ENCODE assay signal across 14 cellular contexts in genomic region chr19:11260996-11261395, GRCh38. TPM values are rescaled to one million over a fixed set of nuclear protein-coding genes. Genes with fewer than 3 reads are reported as not detected.
DNase-seq lines count a peak whose midpoint lies in the region; ATAC-seq, FAIRE-seq and TF ChIP-seq lines count a peak whose summit lies in the region.
"Had no signal": no experiment of that assay in that cellular context is flagged by ENCODE, and none has a peak within 500 bp of the region (broad histone marks: within the 10 kb centered on the region; RNA-seq: fewer than 3 reads in every experiment).

No MANE protein-coding gene starts in this region.

- no peak overlapping the region; the same call in 1 of the 2 replicates for H3K4me2 ChIP-seq in K562 (ENCODE audit: insufficient read depth, low read length)

- ATAC-seq in Right ventricle myocardium inferior (no peak), K562 (no peak), GM21447 (IDR thresholded peaks at IDR 0.05; ENCODE audit: unreplicated experiment) (no peak)
- no peak for ATAC-seq in naive thymus-derived CD4-positive, alpha-beta T cell

- 57% methylated on average over 5 of the region's 5 CpGs for WGBS in K562 (ENCODE audit: insufficient coverage, low coverage, missing lambda C conversion rate)

- no TSS peak for BruUV-seq in K562 (replicated peaks; lab: Mats Ljungman, UMichigan)

- peaks cover 21 to 59% (median 35%) of the 10 kb centered on the region in 5 donors for H3K27me3 Mint-ChIP-seq in naive thymus-derived CD4-positive, alpha-beta T cell

- peak overlapping the region; percentile 96 for H3K27ac ChIP-seq in left ventricle myocardium inferior (replicated peaks)
- no peak overlapping the region for H3K27ac ChIP-seq in K562 (ENCODE audit: extremely low read depth, low read depth, low read length)
- H3K27ac ChIP-seq in naive thymus-derived CD4-positive, alpha-beta T cell (ENCODE audit: low read depth, low read length): no peak overlapping the region
- H3K27ac ChIP-seq in vagina: peak overlapping the region; percentile 82

- H3K4me1 Mint-ChIP-seq in naive thymus-derived CD4-positive, alpha-beta T cell: peaks cover 0 to 7% (median 3%) of the 10 kb centered on the region in 7 donors

- FAIRE-seq in K562 (lab: Jason Lieb, UNC): no peak

- peaks cover 55% of the 10 kb centered on the region for H3K4me1 ChIP-seq in left ventricle myocardium inferior
- peaks cover 5 to 23% of the 10 kb centered on the region in 2 experiments; a peak in 3 of 5 replicates for H3K4me1 ChIP-seq in K562 (replicated peaks in 1 of 2; ENCODE audit: control insufficient read depth in 2 of 2, insufficient read depth in 2 of 2, low read length in 2 of 2)
- no peaks in the 10 kb centered on the region for H3K4me1 ChIP-seq in naive thymus-derived CD4-positive, alpha-beta T cell (ENCODE audit: control insufficient read depth in 2 of 2, insufficient read depth in 2 of 2, low read length in 2 of 2)
- peaks cover 30% of the 10 kb centered on the region for H3K4me1 ChIP-seq in vagina

- H3K9me3 ChIP-seq in left ventricle myocardium inferior (replicated peaks): no peaks in the 10 kb centered on the region
- no peaks in the 10 kb centered on the region for H3K9me3 ChIP-seq in K562 (replicated peaks; ENCODE audit: control insufficient read depth, insufficient read depth, low read depth, low read length)
- H3K9me3 ChIP-seq in naive thymus-derived CD4-positive, alpha-beta T cell (ENCODE audit: control insufficient read depth in 2 of 3, low read length in 3 of 3): no peaks in the 10 kb centered on the region
- no peaks in the 10 kb centered on the region for H3K9me3 ChIP-seq in vagina

- H3K27me3 ChIP-seq in left ventricle myocardium inferior (ENCODE audit: low read depth) (no peaks in the 10 kb centered on the region), K562 (ENCODE audit: control insufficient read depth in 2 of 2, insufficient read depth in 2 of 2, low read length in 2 of 2) (no peaks in the 10 kb centered on the region), vagina (no peaks in the 10 kb centered on the region)
- peaks cover 0 to 14% of the 10 kb centered on the region in 2 donors for H3K27me3 ChIP-seq in naive thymus-derived CD4-positive, alpha-beta T cell (ENCODE audit: control insufficient read depth in 2 of 2, insufficient read depth in 2 of 2, low read length in 2 of 2)

- peak overlapping the region; percentile 90 for H3K4me3 ChIP-seq in left ventricle myocardium inferior
- H3K4me3 ChIP-seq in K562: no peak overlapping the region
- no peak overlapping the region for H3K4me3 ChIP-seq in naive thymus-derived CD4-positive, alpha-beta T cell (ENCODE audit: low read length)
- peak overlapping the region; percentile 84 to 98 for H3K4me3 ChIP-seq in vagina

- CTCF ChIA-PET in K562 (lab: Yijun Ruan, JAX; ENCODE audit: low intra/inter-chr PET ratio): no interaction called here
- CTCF ChIA-PET in naive thymus-derived CD4-positive, alpha-beta T cell (lab: Charles Lee): interaction anchor here (0.6 kb wide), 1 partner anchor 319 kb away, joined by 4 read pairs; no protein-coding TSS in a partner anchor

- intact Hi-C loops in left ventricle myocardium inferior (cut with micrococcal nuclease) (no loop called here), Right ventricle myocardium inferior (cut with DNase I) (no loop called here), K562 (cut with micrococcal nuclease) (no loop called here), vagina (cut with DNase I) (no loop called here), posterior vena cava (cut with DNase I) (no loop called here)
- intact Hi-C loops in naive thymus-derived CD4-positive, alpha-beta T cell (cut with micrococcal nuclease): no loop called here

- no peaks in the 10 kb centered on the region for H3K9me1 ChIP-seq in K562 (ENCODE audit: control insufficient read depth, insufficient read depth, low read length)

- no peak for TF ChIP-seq EP300 in K562 (IDR thresholded peaks at IDR 0.05; ENCODE audit: low read length)

- POLR2A ChIA-PET in K562 (lab: Yijun Ruan, JAX): interaction anchor here (0.7 to 1.4 kb wide), 3 partner anchors 8 to 22 kb away, joined by 3 to 4 read pairs (median 4); no protein-coding TSS in a partner anchor
- POLR2A ChIA-PET in naive thymus-derived CD4-positive, alpha-beta T cell (lab: Charles Lee): no interaction called here

- H3K36me3 ChIP-seq in left ventricle myocardium inferior: no peaks in the 10 kb centered on the region
- no peaks in the 10 kb centered on the region for H3K36me3 ChIP-seq in K562 (ENCODE audit: control insufficient read depth, insufficient read depth, low read length)
- no peaks in the 10 kb centered on the region for H3K36me3 ChIP-seq in naive thymus-derived CD4-positive, alpha-beta T cell (ENCODE audit: control insufficient read depth in 2 of 3, insufficient read depth in 3 of 3, low read length in 3 of 3)
- H3K36me3 ChIP-seq in vagina: no peaks in the 10 kb centered on the region

- no peak for TF ChIP-seq CTCF in left ventricle myocardium inferior (IDR thresholded peaks at IDR 0.05; ENCODE audit: borderline replicate concordance)
- no peak for TF ChIP-seq CTCF in K562 (IDR thresholded peaks at IDR 0.05 in 2 of 3, conservative IDR thresholded peaks at IDR 0.05 in 1 of 3; ENCODE audit: insufficient read depth in 2 of 3, low read depth in 1 of 3, low read length in 3 of 3)
- TF ChIP-seq CTCF in vagina (IDR thresholded peaks at IDR 0.05): no peak

- peak overlapping the region; percentile 51 to 85 (median 60) for H3K4me3 Mint-ChIP-seq in naive thymus-derived CD4-positive, alpha-beta T cell

- TF ChIP-seq RAD21 in K562 (CRISPR knock-in tag; conservative IDR thresholded peaks at IDR 0.05 in 1 of 2, IDR thresholded peaks at IDR 0.05 in 1 of 2): no peak

- peak overlapping the region in 1 of 9 donors; percentile 63 for H3K27ac Mint-ChIP-seq in naive thymus-derived CD4-positive, alpha-beta T cell

- H3K9me3 Mint-ChIP-seq in naive thymus-derived CD4-positive, alpha-beta T cell: peaks cover 0 to 4% (median 0%) of the 10 kb centered on the region in 11 donors

- H3K36me3 Mint-ChIP-seq in naive thymus-derived CD4-positive, alpha-beta T cell: no peaks in the 10 kb centered on the region

- H4K20me1 ChIP-seq in K562 (replicated peaks; ENCODE audit: control insufficient read depth, insufficient read depth, low read length): 0 out of 2 replicates have a peak, but pooled peaks cover 7% of the 10 kb centered on the region

- DNase-seq in left ventricle myocardium inferior: no peak
- DNase-seq in Right ventricle myocardium inferior (ENCODE audit: missing footprints): no peak
- no peak for DNase-seq in K562 (ENCODE audit: extremely low read depth in 1 of 4, low spot score in 3 of 4)
- no peak for DNase-seq in naive thymus-derived CD4-positive, alpha-beta T cell
- no peak for DNase-seq in vagina (ENCODE audit: extremely low spot score in 2 of 2)
- DNase-seq in posterior vena cava (ENCODE audit: low spot score): no peak
- DNase-seq in stimulated activated CD4-positive, alpha-beta T cell treated with anti-CD3 and anti-CD28 coated beads, Interleukin-4, amount 100 ng/mL, for 4 hours: no peak
- DNase-seq: effector CD4-positive, alpha-beta T cell; islet precursor cell; NCI-H526 had no signal

- no peak overlapping the region for H2AFZ ChIP-seq in K562 (ENCODE audit: low read depth, low read length)

- in situ Hi-C loops in K562 (cut with MboI): no loop called here

- TF ChIP-seq POLR2A in K562 (conservative IDR thresholded peaks at IDR 0.05) (no peak), vagina (IDR thresholded peaks at IDR 0.05) (no peak)

- H3K79me2 ChIP-seq in K562 (ENCODE audit: control insufficient read depth, insufficient read depth, low read length): no peaks in the 10 kb centered on the region

- H3K9ac ChIP-seq in K562 (ENCODE audit: insufficient read depth in 1 of 2, low read depth in 2 of 2, low read length in 2 of 2): no peak overlapping the region; a peak in 1 of 4 replicates

RNA-seq across cellular contexts. Expression of gene DOCK6, which starts 1.3 kb away (rescaled TPM):
- total RNA-seq in left ventricle myocardium inferior: 43.2 TPM
- total RNA-seq in Right ventricle myocardium inferior: 35.1 TPM
- 79.9 and 184 TPM in 2 replicates for total RNA-seq in K562 (2011; cell fraction: chromatin; rRNA removed; ENCODE audit: low replicate concordance)
- total RNA-seq in K562 (2011; cell fraction: nucleolus; rRNA removed): 88.2 and 89.2 TPM in 2 replicates
- total RNA-seq in K562 (2011; cell fraction: nucleoplasm; rRNA removed): 65.6 and 76.9 TPM in 2 replicates
- total RNA-seq in K562 (2014; rRNA removed): 3.8 and 5.7 TPM in 2 replicates
- total RNA-seq in K562 (2014; rRNA removed; fragmentation: Illumina TruSeq; extraction: Trizol): 2.0 and 2.4 TPM in 2 replicates
- 1.9 and 2.3 TPM in 2 replicates for total RNA-seq in K562 (2015; rRNA removed; fragmentation: Illumina TruSeq; extraction: Trizol)
- 19.3 and 20.2 TPM in 2 replicates for total RNA-seq in K562 (2021)
- polyA plus RNA-seq in K562 (2011; rRNA removed): 7.0 and 14.5 TPM in 2 replicates
- 8.0 and 14.5 TPM in 2 replicates for polyA plus RNA-seq in K562 (2011; cell fraction: cytosol; rRNA removed)
- polyA plus RNA-seq in K562 (2011; cell fraction: nucleus; rRNA removed): 78.6 and 79.9 TPM in 2 replicates
- 7.9 and 22.7 TPM in 2 replicates for polyA plus RNA-seq in K562 (2012)
- polyA plus RNA-seq in K562 (2014; fragmentation: Illumina TruSeq; extraction: Trizol): 4.4 and 7.3 TPM in 2 replicates
- under 1 TPM; 0.35 to 0.46 TPM for polyA plus RNA-seq in K562 (2014; fragmentation: Nextera tagmentation; extraction: Ambion mirVana)
- polyA plus RNA-seq in K562 (2014; rRNA removed): 10.0 and 11.8 TPM in 2 replicates
- 5.3 and 5.8 TPM in 2 replicates for polyA minus RNA-seq in K562 (2011; rRNA and poly(A)+ RNA removed)
- 8.8 and 17.8 TPM in 2 replicates for polyA minus RNA-seq in K562 (2011; cell fraction: cytosol; rRNA and poly(A)+ RNA removed)
- polyA minus RNA-seq in K562 (2011; cell fraction: nucleus; rRNA and poly(A)+ RNA removed): 15.8 and 20.2 TPM in 2 replicates
- total RNA-seq in naive thymus-derived CD4-positive, alpha-beta T cell: 1 to 10 TPM in 2 of 5 experiments, under 1 TPM in 1, not detected in 2; 0.73 to 5.2 (median 1.5) TPM
- not detected for polyA plus RNA-seq in naive thymus-derived CD4-positive, alpha-beta T cell
- total RNA-seq in vagina: 65.8 TPM
- 10 to 100 TPM; 50.0 to 73.2 TPM for total RNA-seq in posterior vena cava

RNA-seq across cellular contexts. Expression of gene ANGPTL8, which starts 21.6 kb away (rescaled TPM):
- total RNA-seq in left ventricle myocardium inferior: not detected
- total RNA-seq in Right ventricle myocardium inferior: 0.87 TPM
- not detected in 2 replicates for total RNA-seq in K562 (2011; cell fraction: chromatin; rRNA removed; ENCODE audit: low replicate concordance)
- total RNA-seq in K562 (2011; cell fraction: nucleolus; rRNA removed): not detected in 2 replicates
- not detected in 2 replicates for total RNA-seq in K562 (2011; cell fraction: nucleoplasm; rRNA removed)
- not detected in 2 replicates for total RNA-seq in K562 (2014; rRNA removed)
- total RNA-seq in K562 (2014; rRNA removed; fragmentation: Illumina TruSeq; extraction: Trizol): not detected in 2 replicates
- not detected in 2 replicates for total RNA-seq in K562 (2015; rRNA removed; fragmentation: Illumina TruSeq; extraction: Trizol)
- total RNA-seq in K562 (2021): not detected in 2 replicates
- not detected in 2 replicates for polyA plus RNA-seq in K562 (2011; rRNA removed)
- not detected in 2 replicates for polyA plus RNA-seq in K562 (2011; cell fraction: cytosol; rRNA removed)
- not detected in 2 replicates for polyA plus RNA-seq in K562 (2011; cell fraction: nucleus; rRNA removed)
- not detected in 2 replicates for polyA plus RNA-seq in K562 (2012)
- not detected in 2 replicates for polyA plus RNA-seq in K562 (2014; fragmentation: Illumina TruSeq; extraction: Trizol)
- not detected for polyA plus RNA-seq in K562 (2014; fragmentation: Nextera tagmentation; extraction: Ambion mirVana)
- polyA plus RNA-seq in K562 (2014; rRNA removed): not detected in 2 replicates
- not detected in 2 replicates for polyA minus RNA-seq in K562 (2011; rRNA and poly(A)+ RNA removed)
- polyA minus RNA-seq in K562 (2011; cell fraction: cytosol; rRNA and poly(A)+ RNA removed): not detected in 2 replicates
- polyA minus RNA-seq in K562 (2011; cell fraction: nucleus; rRNA and poly(A)+ RNA removed): not detected in 2 replicates
- not detected for total RNA-seq in naive thymus-derived CD4-positive, alpha-beta T cell
- polyA plus RNA-seq in naive thymus-derived CD4-positive, alpha-beta T cell: not detected
- not detected for total RNA-seq in vagina
- under 1 TPM in 1 of 2 donors, not detected in 1; 0.57 TPM for total RNA-seq in posterior vena cava
- total RNA-seq: renal cortical epithelial cell; T-helper 2 cell treated with Interferon-gamma antibody and Interleukin-4, amounts not matched to agents 100 ng/mL and 5 ng/mL, for 36 hours had no signal
- polyA plus RNA-seq: BJ had no signal

RNA-seq across cellular contexts. Expression of gene TSPAN16, which starts 35.0 kb away (rescaled TPM):
- total RNA-seq in left ventricle myocardium inferior: not detected
- not detected for total RNA-seq in Right ventricle myocardium inferior
- total RNA-seq in K562 (2011; cell fraction: chromatin; rRNA removed; ENCODE audit: low replicate concordance): not detected in 2 replicates
- not detected in 2 replicates for total RNA-seq in K562 (2011; cell fraction: nucleolus; rRNA removed)
- not detected in 2 replicates for total RNA-seq in K562 (2011; cell fraction: nucleoplasm; rRNA removed)
- total RNA-seq in K562 (2014; rRNA removed): not detected in 2 replicates
- not detected in 2 replicates for total RNA-seq in K562 (2014; rRNA removed; fragmentation: Illumina TruSeq; extraction: Trizol)
- not detected in 2 replicates for total RNA-seq in K562 (2015; rRNA removed; fragmentation: Illumina TruSeq; extraction: Trizol)
- total RNA-seq in K562 (2021): not detected in 2 replicates
- polyA plus RNA-seq in K562 (2011; rRNA removed): not detected in 2 replicates
- not detected in 2 replicates for polyA plus RNA-seq in K562 (2011; cell fraction: cytosol; rRNA removed)
- polyA plus RNA-seq in K562 (2011; cell fraction: nucleus; rRNA removed): not detected in 2 replicates
- polyA plus RNA-seq in K562 (2012): not detected in 2 replicates
- polyA plus RNA-seq in K562 (2014; fragmentation: Illumina TruSeq; extraction: Trizol): not detected in 2 replicates
- not detected for polyA plus RNA-seq in K562 (2014; fragmentation: Nextera tagmentation; extraction: Ambion mirVana)
- polyA plus RNA-seq in K562 (2014; rRNA removed): not detected in 2 replicates
- polyA minus RNA-seq in K562 (2011; rRNA and poly(A)+ RNA removed): not detected in 2 replicates
- polyA minus RNA-seq in K562 (2011; cell fraction: cytosol; rRNA and poly(A)+ RNA removed): not detected in 2 replicates
- polyA minus RNA-seq in K562 (2011; cell fraction: nucleus; rRNA and poly(A)+ RNA removed): not detected in 2 replicates
- total RNA-seq in naive thymus-derived CD4-positive, alpha-beta T cell: not detected
- not detected for polyA plus RNA-seq in naive thymus-derived CD4-positive, alpha-beta T cell
- not detected for total RNA-seq in vagina
- total RNA-seq in posterior vena cava: not detected
- total RNA-seq: renal cortical epithelial cell; T-helper 2 cell treated with Interferon-gamma antibody and Interleukin-4, amounts not matched to agents 100 ng/mL and 5 ng/mL, for 36 hours had no signal
- polyA plus RNA-seq: BJ had no signal

Comparison
In these comparisons a context has a peak if more than half of its experiments do, and no peak if none do; other contexts are left out.
1. H3K27ac ChIP-seq: peak in left ventricle myocardium inferior (single experiment) and vagina (single experiment); none in K562 (single experiment) and naive thymus-derived CD4-positive, alpha-beta T cell (single experiment).
2. H3K4me3 ChIP-seq: peak in left ventricle myocardium inferior (single experiment) and vagina (2 of 2); none in K562 (single experiment) and naive thymus-derived CD4-positive, alpha-beta T cell (single experiment).